Comparison of ENCODE assay signal across 1 cellular context in the genomic region with DNA sequence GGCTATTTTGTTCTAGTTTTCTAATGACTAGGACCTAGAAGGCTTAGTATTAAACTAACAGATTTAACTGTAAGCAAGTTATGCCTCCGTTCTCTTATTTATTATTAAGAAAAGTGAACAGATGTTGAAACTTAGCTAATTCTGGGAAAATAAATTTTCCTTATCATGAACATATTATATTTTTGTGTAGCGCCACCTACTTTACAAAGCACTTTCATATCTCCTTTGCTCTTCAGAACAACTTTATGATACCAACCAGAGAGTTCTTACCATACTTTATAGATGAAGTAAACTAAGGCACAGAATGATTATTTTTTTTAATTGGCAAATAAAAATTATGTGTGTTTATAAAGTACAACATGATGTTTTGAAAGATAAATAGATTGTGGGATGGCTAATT.
TF ChIP-seq lines count a peak whose summit lies in the region.

No MANE protein-coding gene starts in this region.

TF ChIP-seq in GM23338, 12 proteins besides CTCF, POLR2A, EP300 and RAD21 (continued from another document):
- TF ChIP-seq, protein P1, sequence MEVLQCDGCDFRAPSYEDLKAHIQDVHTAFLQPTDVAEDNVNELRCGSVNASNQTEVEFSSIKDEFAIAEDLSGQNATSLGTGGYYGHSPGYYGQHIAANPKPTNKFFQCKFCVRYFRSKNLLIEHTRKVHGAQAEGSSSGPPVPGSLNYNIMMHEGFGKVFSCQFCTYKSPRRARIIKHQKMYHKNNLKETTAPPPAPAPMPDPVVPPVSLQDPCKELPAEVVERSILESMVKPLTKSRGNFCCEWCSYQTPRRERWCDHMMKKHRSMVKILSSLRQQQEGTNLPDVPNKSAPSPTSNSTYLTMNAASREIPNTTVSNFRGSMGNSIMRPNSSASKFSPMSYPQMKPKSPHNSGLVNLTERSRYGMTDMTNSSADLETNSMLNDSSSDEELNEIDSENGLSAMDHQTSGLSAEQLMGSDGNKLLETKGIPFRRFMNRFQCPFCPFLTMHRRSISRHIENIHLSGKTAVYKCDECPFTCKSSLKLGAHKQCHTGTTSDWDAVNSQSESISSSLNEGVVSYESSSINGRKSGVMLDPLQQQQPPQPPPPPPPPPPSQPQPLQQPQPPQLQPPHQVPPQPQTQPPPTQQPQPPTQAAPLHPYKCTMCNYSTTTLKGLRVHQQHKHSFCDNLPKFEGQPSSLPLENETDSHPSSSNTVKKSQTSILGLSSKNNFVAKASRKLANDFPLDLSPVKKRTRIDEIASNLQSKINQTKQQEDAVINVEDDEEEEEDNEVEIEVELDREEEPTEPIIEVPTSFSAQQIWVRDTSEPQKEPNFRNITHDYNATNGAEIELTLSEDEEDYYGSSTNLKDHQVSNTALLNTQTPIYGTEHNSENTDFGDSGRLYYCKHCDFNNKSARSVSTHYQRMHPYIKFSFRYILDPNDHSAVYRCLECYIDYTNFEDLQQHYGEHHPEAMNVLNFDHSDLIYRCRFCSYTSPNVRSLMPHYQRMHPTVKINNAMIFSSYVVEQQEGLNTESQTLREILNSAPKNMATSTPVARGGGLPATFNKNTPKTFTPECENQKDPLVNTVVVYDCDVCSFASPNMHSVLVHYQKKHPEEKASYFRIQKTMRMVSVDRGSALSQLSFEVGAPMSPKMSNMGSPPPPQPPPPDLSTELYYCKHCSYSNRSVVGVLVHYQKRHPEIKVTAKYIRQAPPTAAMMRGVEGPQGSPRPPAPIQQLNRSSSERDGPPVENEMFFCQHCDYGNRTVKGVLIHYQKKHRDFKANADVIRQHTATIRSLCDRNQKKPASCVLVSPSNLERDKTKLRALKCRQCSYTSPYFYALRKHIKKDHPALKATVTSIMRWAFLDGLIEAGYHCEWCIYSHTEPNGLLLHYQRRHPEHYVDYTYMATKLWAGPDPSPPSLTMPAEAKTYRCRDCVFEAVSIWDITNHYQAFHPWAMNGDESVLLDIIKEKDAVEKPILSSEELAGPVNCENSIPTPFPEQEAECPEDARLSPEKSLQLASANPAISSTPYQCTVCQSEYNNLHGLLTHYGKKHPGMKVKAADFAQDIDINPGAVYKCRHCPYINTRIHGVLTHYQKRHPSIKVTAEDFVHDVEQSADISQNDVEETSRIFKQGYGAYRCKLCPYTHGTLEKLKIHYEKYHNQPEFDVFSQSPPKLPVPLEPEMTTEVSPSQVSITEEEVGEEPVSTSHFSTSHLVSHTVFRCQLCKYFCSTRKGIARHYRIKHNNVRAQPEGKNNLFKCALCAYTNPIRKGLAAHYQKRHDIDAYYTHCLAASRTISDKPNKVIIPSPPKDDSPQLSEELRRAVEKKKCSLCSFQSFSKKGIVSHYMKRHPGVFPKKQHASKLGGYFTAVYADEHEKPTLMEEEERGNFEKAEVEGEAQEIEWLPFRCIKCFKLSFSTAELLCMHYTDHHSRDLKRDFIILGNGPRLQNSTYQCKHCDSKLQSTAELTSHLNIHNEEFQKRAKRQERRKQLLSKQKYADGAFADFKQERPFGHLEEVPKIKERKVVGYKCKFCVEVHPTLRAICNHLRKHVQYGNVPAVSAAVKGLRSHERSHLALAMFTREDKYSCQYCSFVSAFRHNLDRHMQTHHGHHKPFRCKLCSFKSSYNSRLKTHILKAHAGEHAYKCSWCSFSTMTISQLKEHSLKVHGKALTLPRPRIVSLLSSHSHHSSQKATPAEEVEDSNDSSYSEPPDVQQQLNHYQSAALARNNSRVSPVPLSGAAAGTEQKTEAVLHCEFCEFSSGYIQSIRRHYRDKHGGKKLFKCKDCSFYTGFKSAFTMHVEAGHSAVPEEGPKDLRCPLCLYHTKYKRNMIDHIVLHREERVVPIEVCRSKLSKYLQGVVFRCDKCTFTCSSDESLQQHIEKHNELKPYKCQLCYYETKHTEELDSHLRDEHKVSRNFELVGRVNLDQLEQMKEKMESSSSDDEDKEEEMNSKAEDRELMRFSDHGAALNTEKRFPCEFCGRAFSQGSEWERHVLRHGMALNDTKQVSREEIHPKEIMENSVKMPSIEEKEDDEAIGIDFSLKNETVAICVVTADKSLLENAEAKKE (CRISPR knock-in tag; IDR thresholded peaks at IDR 0.05) = no peak
